1 cellular context compared by ENCODE assay signal in genomic region chr19:3190921-3191805, GRCh38.
TF ChIP-seq lines count a peak whose summit lies in the region.

No MANE protein-coding gene starts in this region.

TF ChIP-seq in H1, 55 proteins besides CTCF, POLR2A, EP300 and RAD21:
- TF ChIP-seq TEAD4 (IDR thresholded peaks at IDR 0.05; ENCODE audit: low read depth, low read length) (no peak), POLR2AphosphoS5 (IDR thresholded peaks at IDR 0.05; ENCODE audit: low read depth, low read length) (no peak), NRF1 (IDR thresholded peaks at IDR 0.05; ENCODE audit: low read depth, low read length) (no peak), EGR1 (IDR thresholded peaks at IDR 0.05; ENCODE audit: borderline replicate concordance, low read depth, low read length) (no peak), TCF12 (IDR thresholded peaks at IDR 0.05; ENCODE audit: low read depth, low read length) (no peak), CBX5 (IDR thresholded peaks at IDR 0.05; ENCODE audit: low read depth, low read length) (no peak), E2F6 (IDR thresholded peaks at IDR 0.05) (no peak), SRF (IDR thresholded peaks at IDR 0.05; ENCODE audit: low read depth, low read length) (no peak), SAP30 (IDR thresholded peaks at IDR 0.05; ENCODE audit: insufficient read depth, insufficient replicate concordance, low read length) (no peak)
- TF ChIP-seq, protein P1, sequence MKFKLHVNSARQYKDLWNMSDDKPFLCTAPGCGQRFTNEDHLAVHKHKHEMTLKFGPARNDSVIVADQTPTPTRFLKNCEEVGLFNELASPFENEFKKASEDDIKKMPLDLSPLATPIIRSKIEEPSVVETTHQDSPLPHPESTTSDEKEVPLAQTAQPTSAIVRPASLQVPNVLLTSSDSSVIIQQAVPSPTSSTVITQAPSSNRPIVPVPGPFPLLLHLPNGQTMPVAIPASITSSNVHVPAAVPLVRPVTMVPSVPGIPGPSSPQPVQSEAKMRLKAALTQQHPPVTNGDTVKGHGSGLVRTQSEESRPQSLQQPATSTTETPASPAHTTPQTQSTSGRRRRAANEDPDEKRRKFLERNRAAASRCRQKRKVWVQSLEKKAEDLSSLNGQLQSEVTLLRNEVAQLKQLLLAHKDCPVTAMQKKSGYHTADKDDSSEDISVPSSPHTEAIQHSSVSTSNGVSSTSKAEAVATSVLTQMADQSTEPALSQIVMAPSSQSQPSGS (IDR thresholded peaks at IDR 0.05; ENCODE audit: low read length) = no peak
- TF ChIP-seq, protein P2, sequence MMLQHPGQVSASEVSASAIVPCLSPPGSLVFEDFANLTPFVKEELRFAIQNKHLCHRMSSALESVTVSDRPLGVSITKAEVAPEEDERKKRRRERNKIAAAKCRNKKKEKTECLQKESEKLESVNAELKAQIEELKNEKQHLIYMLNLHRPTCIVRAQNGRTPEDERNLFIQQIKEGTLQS (IDR thresholded peaks at IDR 0.05; ENCODE audit: insufficient read depth, low read depth, low read length) = no peak
